1 cellular context compared by ENCODE assay signal in the genomic region with DNA sequence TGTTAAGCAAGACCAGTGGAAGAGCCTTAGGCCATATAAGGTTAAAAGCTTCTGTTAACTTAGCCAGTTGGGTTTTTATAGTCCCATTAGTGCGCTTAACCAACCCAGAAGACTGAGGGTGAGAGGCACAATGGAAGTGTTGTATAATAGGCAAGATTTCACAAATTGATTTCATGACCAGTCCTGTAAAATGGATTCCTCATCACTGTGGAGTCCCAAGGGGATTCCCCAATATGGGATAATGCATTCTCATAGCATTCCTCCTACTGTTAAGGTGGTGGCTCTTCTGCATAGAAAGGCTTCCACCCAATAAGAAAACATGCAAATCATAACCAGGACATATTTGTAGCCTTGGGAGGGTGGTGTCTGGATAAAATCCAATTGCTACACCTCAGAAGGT.
TF ChIP-seq lines count a peak whose summit lies in the region.

No MANE protein-coding gene starts in this region.

TF ChIP-seq in IMR-90, 13 proteins besides CTCF, POLR2A, EP300 and RAD21 (continued from another document):
- TF ChIP-seq, protein P1, sequence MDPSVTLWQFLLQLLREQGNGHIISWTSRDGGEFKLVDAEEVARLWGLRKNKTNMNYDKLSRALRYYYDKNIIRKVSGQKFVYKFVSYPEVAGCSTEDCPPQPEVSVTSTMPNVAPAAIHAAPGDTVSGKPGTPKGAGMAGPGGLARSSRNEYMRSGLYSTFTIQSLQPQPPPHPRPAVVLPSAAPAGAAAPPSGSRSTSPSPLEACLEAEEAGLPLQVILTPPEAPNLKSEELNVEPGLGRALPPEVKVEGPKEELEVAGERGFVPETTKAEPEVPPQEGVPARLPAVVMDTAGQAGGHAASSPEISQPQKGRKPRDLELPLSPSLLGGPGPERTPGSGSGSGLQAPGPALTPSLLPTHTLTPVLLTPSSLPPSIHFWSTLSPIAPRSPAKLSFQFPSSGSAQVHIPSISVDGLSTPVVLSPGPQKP (IDR thresholded peaks at IDR 0.05; ENCODE audit: borderline replicate concordance, low read depth, low read length) = no peak
- no peak for TF ChIP-seq NFE2L2 (IDR thresholded peaks at IDR 0.05; ENCODE audit: low read depth, low read length)
- TF ChIP-seq, protein P2, sequence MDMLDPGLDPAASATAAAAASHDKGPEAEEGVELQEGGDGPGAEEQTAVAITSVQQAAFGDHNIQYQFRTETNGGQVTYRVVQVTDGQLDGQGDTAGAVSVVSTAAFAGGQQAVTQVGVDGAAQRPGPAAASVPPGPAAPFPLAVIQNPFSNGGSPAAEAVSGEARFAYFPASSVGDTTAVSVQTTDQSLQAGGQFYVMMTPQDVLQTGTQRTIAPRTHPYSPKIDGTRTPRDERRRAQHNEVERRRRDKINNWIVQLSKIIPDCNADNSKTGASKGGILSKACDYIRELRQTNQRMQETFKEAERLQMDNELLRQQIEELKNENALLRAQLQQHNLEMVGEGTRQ (IDR thresholded peaks at IDR 0.05; ENCODE audit: low read depth, low read length) = no peak
- TF ChIP-seq CEBPB (IDR thresholded peaks at IDR 0.05; ENCODE audit: low read depth, low read length) = no peak
- TF ChIP-seq RFX5 (IDR thresholded peaks at IDR 0.05; ENCODE audit: low read depth, low read length) = no peak
- TF ChIP-seq FOS (IDR thresholded peaks at IDR 0.05; ENCODE audit: low read depth, low read length) = no peak
- no peak for TF ChIP-seq BHLHE40 (IDR thresholded peaks at IDR 0.05; ENCODE audit: low read depth, low read length)
TF ChIP-seq in IMR-90: peak in this region for 0.
